ENCODE assay signal across 16 cellular contexts in the genomic region with DNA sequence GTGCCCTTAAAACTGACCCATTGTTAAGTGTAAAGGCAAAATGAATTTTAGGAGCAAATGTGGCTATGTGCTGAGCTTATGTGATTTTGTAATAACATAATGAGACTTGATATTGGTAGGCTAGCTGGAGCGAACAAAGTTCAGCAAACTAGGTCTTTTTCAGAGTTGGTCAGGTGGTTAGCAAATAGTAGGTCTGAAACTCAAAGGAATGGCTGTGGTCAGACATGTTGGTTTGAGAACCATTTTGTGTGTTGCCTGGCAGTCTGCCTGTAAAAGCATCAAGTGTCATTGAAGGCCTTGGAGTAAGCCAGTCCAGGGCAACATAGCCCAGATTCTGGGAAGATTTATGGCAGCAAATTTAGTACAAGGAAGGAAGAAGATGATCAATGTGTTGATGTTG. TPM values are rescaled to one million over a fixed set of nuclear protein-coding genes. Genes with fewer than 3 reads are reported as not detected.
A peak's percentile ranks its signal among the peaks of the same experiment; 100 is the strongest.
DNase-seq lines count a peak whose midpoint lies in the region; ATAC-seq and TF ChIP-seq lines count a peak whose summit lies in the region.
"Had no signal": no experiment of that assay in that cellular context is flagged by ENCODE, and none has a peak within 500 bp of the region (broad histone marks: within the 10 kb centered on the region; RNA-seq: fewer than 3 reads in every experiment).

No MANE protein-coding gene starts in this region.

- in situ Hi-C loops in astrocyte of the spinal cord (cut with HindIII; ENCODE audit: low sequenced_read_pairs) = no loop called here

- H3K27ac Mint-ChIP-seq in activated CD4-positive, alpha-beta memory T cell treated with anti-CD3 and anti-CD28 coated beads, Interleukin-2, amount 10 ng/mL, durations not matched to agents 7 days and 5 days = peak overlapping the region; percentile 28
- H3K27ac Mint-ChIP-seq in activated CD4-positive, alpha-beta memory T cell treated with anti-CD3 and anti-CD28 coated beads for 36 hours = no peak overlapping the region
- H3K27ac Mint-ChIP-seq in activated T-helper 2 cell treated with anti-CD3 and anti-CD28 coated beads, Interferon-gamma antibody, Interleukin-2, Interleukin-4, amounts not matched to agents 10 μg/mL and 5 μg/mL and 100 μg/mL, durations not matched to agents 14 hours and 24 hours and 36 hours = no peak overlapping the region

- ATAC-seq in left lobe of liver = peak; percentile 58

- no peaks in the 10 kb centered on the region for H3K9me3 ChIP-seq in effector memory CD4-positive, alpha-beta T cell (ENCODE audit: control insufficient read depth, low read length)
- H3K9me3 ChIP-seq: BLaER1, HAP-1 had no signal

- no peaks in the 10 kb centered on the region for H3K4me1 ChIP-seq in effector memory CD4-positive, alpha-beta T cell (ENCODE audit: control insufficient read depth, insufficient read depth, low read length, poor library complexity, severe bottlenecking)
- H3K4me1 ChIP-seq: BLaER1, HAP-1 had no signal

- peaks cover 29% of the 10 kb centered on the region for H3K4me1 Mint-ChIP-seq in activated CD4-positive, alpha-beta memory T cell treated with anti-CD3 and anti-CD28 coated beads, Interleukin-2, amount 10 ng/mL, durations not matched to agents 7 days and 5 days
- peaks cover 14% of the 10 kb centered on the region for H3K4me1 Mint-ChIP-seq in activated CD4-positive, alpha-beta memory T cell treated with anti-CD3 and anti-CD28 coated beads for 36 hours (ENCODE audit: low read depth)
- H3K4me1 Mint-ChIP-seq in activated T-helper 2 cell treated with anti-CD3 and anti-CD28 coated beads, Interferon-gamma antibody, Interleukin-2, Interleukin-4, amounts not matched to agents 10 μg/mL and 5 μg/mL and 100 μg/mL, durations not matched to agents 14 hours and 24 hours and 36 hours (ENCODE audit: low read depth) = peaks cover 18% of the 10 kb centered on the region

- H3K36me3 Mint-ChIP-seq in activated CD4-positive, alpha-beta memory T cell treated with anti-CD3 and anti-CD28 coated beads, Interleukin-2, amount 10 ng/mL, durations not matched to agents 7 days and 5 days (ENCODE audit: low read depth) = peaks cover 40% of the 10 kb centered on the region
- peaks cover 29% of the 10 kb centered on the region for H3K36me3 Mint-ChIP-seq in activated CD4-positive, alpha-beta memory T cell treated with anti-CD3 and anti-CD28 coated beads for 36 hours
- H3K36me3 Mint-ChIP-seq in activated T-helper 2 cell treated with anti-CD3 and anti-CD28 coated beads, Interferon-gamma antibody, Interleukin-2, Interleukin-4, amounts not matched to agents 10 μg/mL and 5 μg/mL and 100 μg/mL, durations not matched to agents 14 hours and 24 hours and 36 hours (ENCODE audit: low read depth) = peaks cover 45% of the 10 kb centered on the region

- H3K9me3 Mint-ChIP-seq in activated CD4-positive, alpha-beta memory T cell treated with anti-CD3 and anti-CD28 coated beads, Interleukin-2, amount 10 ng/mL, durations not matched to agents 7 days and 5 days = no peaks in the 10 kb centered on the region
- no peaks in the 10 kb centered on the region for H3K9me3 Mint-ChIP-seq in activated CD4-positive, alpha-beta memory T cell treated with anti-CD3 and anti-CD28 coated beads for 36 hours
- H3K9me3 Mint-ChIP-seq in activated T-helper 2 cell treated with anti-CD3 and anti-CD28 coated beads, Interferon-gamma antibody, Interleukin-2, Interleukin-4, amounts not matched to agents 10 μg/mL and 5 μg/mL and 100 μg/mL, durations not matched to agents 14 hours and 24 hours and 36 hours = no peaks in the 10 kb centered on the region
- H3K9me3 Mint-ChIP-seq: CD8-positive, alpha-beta memory T cell had no signal

- H3K36me3 ChIP-seq in effector memory CD4-positive, alpha-beta T cell (ENCODE audit: control insufficient read depth, insufficient read depth, low read length) = peaks cover 12% of the 10 kb centered on the region

- no peak overlapping the region for H3K27ac ChIP-seq in effector memory CD4-positive, alpha-beta T cell (ENCODE audit: insufficient read depth, low read length, poor library complexity, severe bottlenecking)
- H3K27ac ChIP-seq: BLaER1 had no signal

- TF ChIP-seq CTCF in astrocyte of the spinal cord (IDR thresholded peaks at IDR 0.05; ENCODE audit: low read depth, low read length) = no peak

- intact Hi-C loops in activated CD4-positive, alpha-beta memory T cell treated with anti-CD3 and anti-CD28 coated beads for 36 hours (cut with micrococcal nuclease) = no loop called here
- intact Hi-C loops in activated T-helper 2 cell treated with anti-CD3 and anti-CD28 coated beads, Interferon-gamma antibody, Interleukin-2, Interleukin-4, amounts not matched to agents 10 μg/mL and 5 μg/mL and 100 μg/mL, durations not matched to agents 14 hours and 24 hours and 36 hours (cut with micrococcal nuclease) = loop anchor here (10.0 kb wide), 1 partner anchor 185 kb away; no protein-coding TSS in a partner anchor

- no peaks in the 10 kb centered on the region for H3K27me3 Mint-ChIP-seq in activated CD4-positive, alpha-beta memory T cell treated with anti-CD3 and anti-CD28 coated beads, Interleukin-2, amount 10 ng/mL, durations not matched to agents 7 days and 5 days
- H3K27me3 Mint-ChIP-seq in activated CD4-positive, alpha-beta memory T cell treated with anti-CD3 and anti-CD28 coated beads for 36 hours = no peaks in the 10 kb centered on the region
- no peaks in the 10 kb centered on the region for H3K27me3 Mint-ChIP-seq in activated T-helper 2 cell treated with anti-CD3 and anti-CD28 coated beads, Interferon-gamma antibody, Interleukin-2, Interleukin-4, amounts not matched to agents 10 μg/mL and 5 μg/mL and 100 μg/mL, durations not matched to agents 14 hours and 24 hours and 36 hours (ENCODE audit: low read depth)
- H3K27me3 Mint-ChIP-seq: CD8-positive, alpha-beta memory T cell had no signal

- DNase-seq in activated CD4-positive, alpha-beta memory T cell treated with anti-CD3 and anti-CD28 coated beads, Interleukin-2, amount 10 ng/mL, durations not matched to agents 7 days and 5 days = no peak
- no peak for DNase-seq in activated CD4-positive, alpha-beta memory T cell treated with anti-CD3 and anti-CD28 coated beads for 36 hours
- DNase-seq in astrocyte of the spinal cord (ENCODE audit: low read depth, low spot score) = peak; percentile 64
- no peak for DNase-seq in left lobe of liver (ENCODE audit: low spot score)
- DNase-seq in EL = no peak
- DNase-seq in stimulated activated CD4-positive, alpha-beta T cell treated with anti-CD3 and anti-CD28 coated beads, Interleukin-2, amount 100 ng/mL, for 24 hours = no peak
- no peak for DNase-seq in activated T-helper 2 cell treated with anti-CD3 and anti-CD28 coated beads, Interferon-gamma antibody, Interleukin-2, Interleukin-4, amounts not matched to agents 10 μg/mL and 5 μg/mL and 100 μg/mL, durations not matched to agents 14 hours and 24 hours and 36 hours (ENCODE audit: low spot score)
- no peak for DNase-seq in effector memory CD4-positive, alpha-beta T cell
- DNase-seq: 8988T; CD8-positive, alpha-beta memory T cell; NCI-H1436 treated with DMSO at 0.1 percent for 48 hours; NCI-H2081; NCI-H524; NK-92 treated with Interleukin-12 subunit alpha and Interleukin-12 subunit beta, amount 100 ng/mL, for 24 hours had no signal

- H3K4me3 ChIP-seq in astrocyte of the spinal cord (ENCODE audit: low read depth, low read length) = no peak overlapping the region
- H3K4me3 ChIP-seq in effector memory CD4-positive, alpha-beta T cell (ENCODE audit: insufficient read depth, low read depth, low read length, poor library complexity, severe bottlenecking) = no peak overlapping the region
- H3K4me3 ChIP-seq: BLaER1, HAP-1 had no signal

- H3K27me3 ChIP-seq in effector memory CD4-positive, alpha-beta T cell (replicated peaks; ENCODE audit: control insufficient read depth, insufficient read depth, low read length, poor library complexity, severe bottlenecking) = no peaks in the 10 kb centered on the region
- H3K27me3 ChIP-seq: BLaER1 had no signal

- no peak overlapping the region for H3K4me3 Mint-ChIP-seq in activated CD4-positive, alpha-beta memory T cell treated with anti-CD3 and anti-CD28 coated beads, Interleukin-2, amount 10 ng/mL, durations not matched to agents 7 days and 5 days
- no peak overlapping the region for H3K4me3 Mint-ChIP-seq in activated CD4-positive, alpha-beta memory T cell treated with anti-CD3 and anti-CD28 coated beads for 36 hours
- H3K4me3 Mint-ChIP-seq in activated T-helper 2 cell treated with anti-CD3 and anti-CD28 coated beads, Interferon-gamma antibody, Interleukin-2, Interleukin-4, amounts not matched to agents 10 μg/mL and 5 μg/mL and 100 μg/mL, durations not matched to agents 14 hours and 24 hours and 36 hours (ENCODE audit: low read depth) = no peak overlapping the region
- H3K4me3 Mint-ChIP-seq: CD8-positive, alpha-beta memory T cell had no signal

- POLR2A ChIA-PET in activated CD4-positive, alpha-beta memory T cell treated with anti-CD3 and anti-CD28 coated beads, Interleukin-2, amount 10 ng/mL, durations not matched to agents 7 days and 5 days (lab: Charles Lee) = interaction anchor here (1.2 kb wide), 1 partner anchor 11 kb away, joined by 3 read pairs; no protein-coding TSS in a partner anchor
- POLR2A ChIA-PET in activated CD4-positive, alpha-beta memory T cell treated with anti-CD3 and anti-CD28 coated beads for 36 hours (lab: Charles Lee) = no interaction called here

- CTCF ChIA-PET in activated CD4-positive, alpha-beta memory T cell treated with anti-CD3 and anti-CD28 coated beads, Interleukin-2, amount 10 ng/mL, durations not matched to agents 7 days and 5 days (lab: Charles Lee) = interaction anchor here (1.8 to 2.7 kb wide), 3 partner anchors 16 to 110 kb away, joined by 4 to 28 read pairs (median 6); a partner anchor contains a TSS
- CTCF ChIA-PET in activated CD4-positive, alpha-beta memory T cell treated with anti-CD3 and anti-CD28 coated beads for 36 hours (lab: Charles Lee) = interaction anchor here (0.7 to 2.8 kb wide), 3 partner anchors 110 to 187 kb away, joined by 3 to 10 read pairs (median 4); no protein-coding TSS in a partner anchor

RNA-seq across cellular contexts. Expression of a gene that starts 16.4 kb away (rescaled TPM):
- total RNA-seq in activated CD4-positive, alpha-beta memory T cell treated with anti-CD3 and anti-CD28 coated beads, Interleukin-2, amount 10 ng/mL, durations not matched to agents 7 days and 5 days = 10 to 100 TPM; 32.5 to 33.1 TPM
- total RNA-seq in activated CD4-positive, alpha-beta memory T cell treated with anti-CD3 and anti-CD28 coated beads for 36 hours = 10 to 100 TPM; 66.7 to 67.4 TPM
- 30.6 TPM for total RNA-seq in left lobe of liver
- 47.0 and 48.0 TPM in 2 replicates for total RNA-seq in activated T-helper 2 cell treated with anti-CD3 and anti-CD28 coated beads, Interferon-gamma antibody, Interleukin-2, Interleukin-4, amounts not matched to agents 10 μg/mL and 5 μg/mL and 100 μg/mL, durations not matched to agents 14 hours and 24 hours and 36 hours
